ENCODE assay signal across 22 cellular contexts in genomic region chr1:65724151-65724550, GRCh38.
"Had no signal": no experiment of that assay in that cellular context is flagged by ENCODE, and none has a peak within 500 bp of the region (broad histone marks: within the 10 kb centered on the region; RNA-seq: fewer than 3 reads in every experiment).

No MANE protein-coding gene starts in this region.

- H3K4me1 ChIP-seq: gastrocnemius medialis, lower lobe of right lung, psoas muscle, sigmoid colon, tibial nerve, upper lobe of right lung, uterus had no signal

- H3K4me3 ChIP-seq: dorsolateral prefrontal cortex, gastrocnemius medialis, lower lobe of right lung, ovary, psoas muscle, sigmoid colon, thoracic aorta, tibial nerve, upper lobe of right lung, uterus had no signal

- H3K4me1 Mint-ChIP-seq: natural killer cell had no signal

- H3K9me3 Mint-ChIP-seq: stimulated activated naive B cell treated with anti-CD40 and anti-IgM and Interleukin-4, amounts not matched to agents 10 μg/mL and 1 μg/mL and 100 μg/mL, for 72 hours; stimulated activated naive CD8-positive, alpha-beta T cell treated with anti-CD3 and anti-CD28 coated beads, Interleukin-15, Interleukin-2, amounts not matched to agents 100 ng/mL and 50 ng/mL, for 24 hours had no signal

- H3K36me3 ChIP-seq: gastrocnemius medialis, lower lobe of right lung, ovary, sigmoid colon, thoracic aorta, tibial nerve, upper lobe of right lung, uterus had no signal

- H3K27ac Mint-ChIP-seq: natural killer cell; stimulated activated naive B cell treated with anti-CD40 and anti-IgM and Interleukin-4, amounts not matched to agents 10 μg/mL and 1 μg/mL and 100 μg/mL, for 72 hours; stimulated activated naive CD8-positive, alpha-beta T cell treated with anti-CD3 and anti-CD28 coated beads, Interleukin-15, Interleukin-2, amounts not matched to agents 100 ng/mL and 50 ng/mL, for 24 hours had no signal

- H3K9me3 ChIP-seq: gastrocnemius medialis, lower lobe of right lung, ovary, psoas muscle, sigmoid colon, thoracic aorta, tibial nerve, upper lobe of right lung, uterus had no signal

- ATAC-seq: gastrocnemius medialis; left ventricle myocardium superior; lower lobe of right lung; natural killer cell; psoas muscle; right cardiac atrium; stimulated activated naive B cell treated with anti-CD40 and anti-IgM and Interleukin-4, amounts not matched to agents 10 μg/mL and 1 μg/mL and 100 μg/mL, for 72 hours; upper lobe of right lung had no signal

- H3K27ac ChIP-seq: dorsolateral prefrontal cortex, gastrocnemius medialis, lower lobe of right lung, ovary, psoas muscle, sigmoid colon, thoracic aorta, tibial nerve, upper lobe of right lung, uterus had no signal

- H3K27me3 ChIP-seq: dorsolateral prefrontal cortex, gastrocnemius medialis, ovary, sigmoid colon, tibial nerve, upper lobe of right lung, uterus had no signal

- FAIRE-seq: keratinocyte had no signal

- H3K4me3 Mint-ChIP-seq: natural killer cell; stimulated activated naive B cell treated with anti-CD40 and anti-IgM and Interleukin-4, amounts not matched to agents 10 μg/mL and 1 μg/mL and 100 μg/mL, for 72 hours; stimulated activated naive CD8-positive, alpha-beta T cell treated with anti-CD3 and anti-CD28 coated beads, Interleukin-15, Interleukin-2, amounts not matched to agents 100 ng/mL and 50 ng/mL, for 24 hours had no signal

- DNase-seq: effector CD4-positive, alpha-beta T cell; gastrocnemius medialis; head of caudate nucleus; left ventricle myocardium superior; lower lobe of right lung; natural killer cell; occipital lobe; ovary; posterior cingulate gyrus; psoas muscle; right cardiac atrium; sigmoid colon; stimulated activated CD4-positive, alpha-beta T cell treated with anti-CD3 and anti-CD28 coated beads, Interleukin-2, amount 100 ng/mL, for 24 hours; stimulated activated CD4-positive, alpha-beta T cell treated with anti-CD3 and anti-CD28 coated beads, Interleukin-4, amount 100 ng/mL, for 24 hours; stimulated activated naive B cell treated with anti-CD40 and anti-IgM and Interleukin-4, amounts not matched to agents 10 μg/mL and 1 μg/mL and 100 μg/mL, for 72 hours; upper lobe of right lung; uterus had no signal

- H3K36me3 Mint-ChIP-seq: natural killer cell; stimulated activated naive B cell treated with anti-CD40 and anti-IgM and Interleukin-4, amounts not matched to agents 10 μg/mL and 1 μg/mL and 100 μg/mL, for 72 hours had no signal
